ENCODE assay signal across 1 cellular context in the genomic region with DNA sequence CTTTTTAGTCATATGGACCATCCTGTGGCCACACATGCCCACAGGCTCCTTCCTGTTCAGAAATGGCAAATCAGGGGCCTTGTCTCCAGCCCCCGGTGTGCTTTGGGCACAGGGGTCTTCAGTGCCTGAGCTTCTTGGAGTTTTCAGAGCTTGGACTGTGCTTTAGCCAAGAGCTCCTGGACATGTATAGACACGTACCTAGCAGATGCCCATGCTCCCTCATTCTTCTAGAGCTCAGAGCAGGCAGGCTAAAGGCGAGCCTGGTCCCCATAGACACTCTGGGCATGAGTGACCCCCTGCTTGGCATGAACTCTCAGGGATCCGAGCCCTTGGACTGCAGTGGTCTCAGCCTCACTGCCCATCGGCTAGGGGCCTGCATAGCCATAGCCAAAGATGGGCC.
TF ChIP-seq lines count a peak whose summit lies in the region.

No MANE protein-coding gene starts in this region.

TF ChIP-seq in H1, 55 proteins besides CTCF, POLR2A, EP300 and RAD21:
- TF ChIP-seq SIX5 (IDR thresholded peaks at IDR 0.05; ENCODE audit: low read depth, low read length) (no peak), PHF8 (conservative IDR thresholded peaks at IDR 0.05; ENCODE audit: low read depth, low read length) (no peak), ZNF274 (IDR thresholded peaks at IDR 0.05; ENCODE audit: borderline replicate concordance, extremely low read depth, low read length) (no peak), POU5F1 (IDR thresholded peaks at IDR 0.05; ENCODE audit: low read depth, low read length) (no peak)
